In the genomic region with DNA sequence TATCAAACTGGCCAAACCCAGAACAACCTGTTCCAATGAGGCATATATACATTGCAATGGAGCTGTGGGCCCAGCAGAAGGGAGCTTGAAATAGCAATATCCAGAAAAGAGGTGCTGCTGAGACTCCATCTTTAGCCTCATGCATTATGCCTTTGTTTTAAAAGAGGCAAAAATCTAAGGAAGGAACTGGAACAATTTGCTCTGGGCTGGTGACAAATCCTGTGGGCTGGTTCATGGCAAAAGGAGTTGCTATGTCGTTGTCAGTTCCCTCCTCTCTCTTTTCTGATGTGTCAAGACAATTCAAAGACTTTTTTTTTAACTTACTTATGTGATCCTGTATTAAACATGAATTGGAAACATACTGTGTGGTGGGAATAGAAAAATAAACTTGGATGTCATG, we compare ENCODE assay signal across 16 cellular contexts.
DNase-seq lines count a peak whose midpoint lies in the region; ATAC-seq and TF ChIP-seq lines count a peak whose summit lies in the region.
"Had no signal": no experiment of that assay in that cellular context is flagged by ENCODE, and none has a peak within 500 bp of the region (broad histone marks: within the 10 kb centered on the region; RNA-seq: fewer than 3 reads in every experiment).

No MANE protein-coding gene starts in this region.

- DNase-seq in caudate nucleus (lab: John Stamatoyannopoulos, UW), result peak in 15 of 61 donors; percentile 6 to 68 (median 17)
- DNase-seq in head of caudate nucleus, result peak in 23 of 42 donors; percentile 5 to 75 (median 41)
- DNase-seq in superior temporal gyrus (ENCODE audit: extremely low spot score), result peak; percentile 59
- no peak for DNase-seq in cerebellar nuclear complex (lab: John Stamatoyannopoulos, UW)
- DNase-seq: AML-193; Caco-2; Calu3; CD4-positive, alpha-beta T cell; CD8-positive, alpha-beta T cell; DMS79 treated with DMSO at 0.1 percent for 48 hours; GF-D8 had no signal

- TF ChIP-seq POLR2A in GM18505 (IDR thresholded peaks at IDR 0.05; ENCODE audit: borderline replicate concordance, extremely low read depth, insufficient read depth, insufficient read length), result no peak

- intact Hi-C loops in head of caudate nucleus (cut with DNase I), result no loop called here

- no peak for ATAC-seq in GM18505 (IDR thresholded peaks at IDR 0.05; ENCODE audit: unreplicated experiment)
- ATAC-seq: A549; CD8-positive, alpha-beta T cell had no signal

- peak overlapping the region; percentile 84 for H3K27ac ChIP-seq in caudate nucleus (ENCODE audit: low read depth, low read length)
- H3K27ac ChIP-seq: 22Rv1; A549; BLaER1 treated with 17β-estradiol and CSF1 and Interleukin-3, amounts not matched to agents 10 nM and 100 nM; C4-2B had no signal

Comparison
In these comparisons a context has a peak if more than half of its experiments do, and no peak if none do; other contexts are left out.
1. DNase-seq: peak in head of caudate nucleus (23 of 42) and superior temporal gyrus (single experiment); none in cerebellar nuclear complex (0 of 2).